In genomic region chr10:74874649-74875048, GRCh38 we compare ENCODE assay signal across 20 cellular contexts.
"Had no signal": no experiment of that assay in that cellular context is flagged by ENCODE, and none has a peak within 500 bp of the region (broad histone marks: within the 10 kb centered on the region; RNA-seq: fewer than 3 reads in every experiment).

No MANE protein-coding gene starts in this region.

- H3K36me3 Mint-ChIP-seq: immature natural killer cell; stimulated activated memory B cell treated with anti-CD40 and anti-IgM and Interleukin-4, amounts not matched to agents 10 μg/mL and 1 μg/mL and 100 μg/mL, for 72 hours had no signal

- H3K27me3 ChIP-seq: foreskin keratinocyte, spleen, transverse colon had no signal

- H3K36me3 ChIP-seq: left ventricle myocardium inferior, lower lobe of right lung, spleen, thoracic aorta, transverse colon had no signal

- DNase-seq: effector CD4-positive, alpha-beta T cell; endodermal cell; erythroblast; foreskin keratinocyte; immature natural killer cell; left ventricle myocardium inferior; lower lobe of right lung; mesendoderm; naive thymus-derived CD4-positive, alpha-beta T cell; nephron progenitor cell; spleen; stimulated activated CD4-positive, alpha-beta T cell treated with anti-CD3 and anti-CD28 coated beads, Interleukin-15, amount 100 ng/mL, for 24 hours; stimulated activated CD4-positive, alpha-beta T cell treated with anti-CD3 and anti-CD28 coated beads, Interleukin-1b, Interleukin-23, amount 100 ng/mL, for 48 hours; stimulated activated CD4-positive, alpha-beta T cell treated with anti-CD3 and anti-CD28 coated beads, Interleukin-4, amount 100 ng/mL, for 24 hours; transverse colon had no signal

- H3K4me3 ChIP-seq: coronary artery, left ventricle myocardium inferior, lower lobe of right lung, spleen, thoracic aorta, transverse colon had no signal

- H3K9me3 Mint-ChIP-seq: endodermal cell; immature natural killer cell; naive thymus-derived CD4-positive, alpha-beta T cell; nephron progenitor cell; stimulated activated memory B cell treated with anti-CD40 and anti-IgM and Interleukin-4, amounts not matched to agents 10 μg/mL and 1 μg/mL and 100 μg/mL, for 72 hours; stimulated activated naive CD8-positive, alpha-beta T cell treated with anti-CD3 and anti-CD28 coated beads, Interleukin-15, Interleukin-2, amounts not matched to agents 100 ng/mL and 50 ng/mL, for 24 hours had no signal

- H3K4me3 Mint-ChIP-seq: endodermal cell; immature natural killer cell; naive thymus-derived CD4-positive, alpha-beta T cell; nephron progenitor cell; stimulated activated memory B cell treated with anti-CD40 and anti-IgM and Interleukin-4, amounts not matched to agents 10 μg/mL and 1 μg/mL and 100 μg/mL, for 72 hours; stimulated activated naive CD8-positive, alpha-beta T cell treated with anti-CD3 and anti-CD28 coated beads, Interleukin-15, Interleukin-2, amounts not matched to agents 100 ng/mL and 50 ng/mL, for 24 hours had no signal

- H3K27ac Mint-ChIP-seq: stimulated activated naive CD8-positive, alpha-beta T cell treated with anti-CD3 and anti-CD28 coated beads, Interleukin-15, Interleukin-2, amounts not matched to agents 100 ng/mL and 50 ng/mL, for 24 hours had no signal

- H3K9me3 ChIP-seq: left ventricle myocardium inferior, lower lobe of right lung, spleen, thoracic aorta, transverse colon had no signal

- H3K27me3 Mint-ChIP-seq: naive thymus-derived CD4-positive, alpha-beta T cell; stimulated activated memory B cell treated with anti-CD40 and anti-IgM and Interleukin-4, amounts not matched to agents 10 μg/mL and 1 μg/mL and 100 μg/mL, for 72 hours; stimulated activated naive CD8-positive, alpha-beta T cell treated with anti-CD3 and anti-CD28 coated beads, Interleukin-15, Interleukin-2, amounts not matched to agents 100 ng/mL and 50 ng/mL, for 24 hours had no signal

- H3K27ac ChIP-seq: coronary artery, foreskin keratinocyte, left ventricle myocardium inferior, lower lobe of right lung, spleen, thoracic aorta, transverse colon had no signal

- H3K4me1 ChIP-seq: foreskin keratinocyte had no signal

- ATAC-seq: foreskin keratinocyte; lower lobe of right lung; naive thymus-derived CD4-positive, alpha-beta T cell; sciatic nerve; stimulated activated memory B cell treated with anti-CD40 and anti-IgM and Interleukin-4, amounts not matched to agents 10 μg/mL and 1 μg/mL and 100 μg/mL, for 72 hours had no signal
